In the genomic region with DNA sequence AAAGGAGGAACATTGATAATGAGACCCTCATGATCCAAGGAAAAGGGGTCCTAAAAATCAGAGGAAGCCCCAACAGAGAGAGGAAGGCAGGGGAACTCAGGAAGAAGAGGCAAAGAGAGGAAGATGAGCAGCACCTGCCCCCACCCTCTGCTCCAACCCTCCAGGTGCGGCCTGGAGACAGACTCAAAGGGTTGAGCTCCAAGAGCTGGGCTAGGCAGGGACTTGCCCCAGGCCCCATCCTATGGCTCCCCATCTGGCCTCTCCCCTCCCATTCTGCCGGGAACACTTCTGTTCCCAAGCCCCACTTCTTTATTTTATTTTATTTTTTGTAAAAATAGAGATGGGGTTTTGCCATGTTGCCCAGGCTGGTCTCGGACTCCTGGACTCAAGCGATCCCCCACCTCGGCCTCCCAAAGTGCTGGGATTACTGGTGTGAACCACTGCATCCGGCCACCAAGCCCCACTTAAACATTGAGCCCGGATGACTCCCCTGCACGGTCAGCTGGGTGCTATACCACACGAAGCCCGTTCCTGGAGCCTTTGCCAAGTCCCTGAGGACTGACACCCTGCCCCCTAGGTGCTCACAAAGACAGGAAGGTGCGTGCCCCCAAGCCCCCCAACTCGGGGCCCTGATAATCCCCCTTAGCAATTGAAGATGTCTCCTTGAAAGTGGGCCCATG, we compare ENCODE assay signal across 25 cellular contexts. TPM values are rescaled to one million over a fixed set of nuclear protein-coding genes. Genes with fewer than 3 reads are reported as not detected.
DNase-seq lines count a peak whose midpoint lies in the region; ATAC-seq, FAIRE-seq and TF ChIP-seq lines count a peak whose summit lies in the region.
"Had no signal": no experiment of that assay in that cellular context is flagged by ENCODE, and none has a peak within 500 bp of the region (broad histone marks: within the 10 kb centered on the region; RNA-seq: fewer than 3 reads in every experiment).

No MANE protein-coding gene starts in this region.

- H3K9me3 Mint-ChIP-seq in activated CD8-positive, alpha-beta memory T cell treated with anti-CD3 and anti-CD28 coated beads, Interleukin-2, amount 10 ng/mL, durations not matched to agents 7 days and 5 days (ENCODE audit: low read depth), result no peaks in the 10 kb centered on the region
- H3K9me3 Mint-ChIP-seq in dendritic cell treated with granulocyte-macrophage colony-stimulating factor and Interleukin-4, amounts not matched to agents 40 ng/mL and 50 ng/mL, for 4 days, result no peaks in the 10 kb centered on the region

- no peak for FAIRE-seq in urothelium cell line (lab: Jason Lieb, UNC)

- CTCF ChIA-PET in activated CD8-positive, alpha-beta memory T cell treated with anti-CD3 and anti-CD28 coated beads, Interleukin-2, amount 10 ng/mL, durations not matched to agents 7 days and 5 days (lab: Charles Lee), result interaction anchor here (1.3 kb wide), 1 partner anchor 23 kb away, joined by 3 read pairs; no protein-coding TSS in a partner anchor

- no peak overlapping the region for H3K4me3 ChIP-seq in sigmoid colon
- H3K4me3 ChIP-seq: HAP-1, MG63, Peyer's patch, SJCRH30, uterus had no signal

- peaks cover 0 to 10% (median 0%) of the 10 kb centered on the region in 4 donors for H3K4me1 ChIP-seq in sigmoid colon
- H3K4me1 ChIP-seq: HAP-1, SJCRH30, uterus had no signal

- H3K4me3 Mint-ChIP-seq in activated CD8-positive, alpha-beta memory T cell treated with anti-CD3 and anti-CD28 coated beads, Interleukin-2, amount 10 ng/mL, durations not matched to agents 7 days and 5 days, result no peak overlapping the region
- H3K4me3 Mint-ChIP-seq in dendritic cell treated with granulocyte-macrophage colony-stimulating factor and Interleukin-4, amounts not matched to agents 40 ng/mL and 50 ng/mL, for 4 days, result no peak overlapping the region

- TF ChIP-seq CTCF in sigmoid colon (IDR thresholded peaks at IDR 0.05), result no peak

- H3K9me3 ChIP-seq in sigmoid colon, result no peaks in the 10 kb centered on the region
- H3K9me3 ChIP-seq: HAP-1, MG63, Peyer's patch, SJCRH30, uterus had no signal

- intact Hi-C loops in dendritic cell treated with granulocyte-macrophage colony-stimulating factor and Interleukin-4, amounts not matched to agents 40 ng/mL and 50 ng/mL, for 4 days (cut with micrococcal nuclease), result no loop called here
- intact Hi-C loops in sigmoid colon (cut with DNase I), result no loop called here

- DNase-seq in activated effector memory CD4-positive, alpha-beta T cell treated with anti-CD3 and anti-CD28 coated beads, Interleukin-2, amount 50 U/mL, for 16 hours, result peak; percentile 55
- DNase-seq in activated effector memory CD4-positive, alpha-beta T cell treated with Interleukin-2 at 50 U/mL for 16 hours, result no peak
- peak; percentile 37 for DNase-seq in activated CD8-positive, alpha-beta memory T cell treated with anti-CD3 and anti-CD28 coated beads, Interleukin-2, amount 10 ng/mL, durations not matched to agents 7 days and 5 days
- DNase-seq in sigmoid colon (peak; percentile 61), urothelium cell line (ENCODE audit: low spot score) (no peak)
- DNase-seq: activated CD4-positive, alpha-beta T cell treated with anti-CD3 and anti-CD28 coated beads for 4 hours; amniotic stem cell; dermis blood vessel endothelial cell; MG63; NCI-H524 treated with DMSO at 0.1 percent for 48 hours; occipital lobe; retina; SJCRH30; T-helper 1 cell; uterus had no signal

- 91 to 94% methylated on average over 12 of the region's 12 CpGs for WGBS in sigmoid colon, 2 donors

- ATAC-seq in activated CD8-positive, alpha-beta memory T cell treated with anti-CD3 and anti-CD28 coated beads, Interleukin-2, amount 10 ng/mL, durations not matched to agents 7 days and 5 days, result no peak
- no peak for ATAC-seq in GM21515 (IDR thresholded peaks at IDR 0.05; ENCODE audit: unreplicated experiment)
- ATAC-seq in HG03097 (IDR thresholded peaks at IDR 0.05; ENCODE audit: low FRiP score, unreplicated experiment), result no peak

- H3K36me3 ChIP-seq in sigmoid colon, result no peaks in the 10 kb centered on the region
- H3K36me3 ChIP-seq: HAP-1, MG63, Peyer's patch, SJCRH30, uterus had no signal

- no peak overlapping the region for H3K27ac Mint-ChIP-seq in activated CD8-positive, alpha-beta memory T cell treated with anti-CD3 and anti-CD28 coated beads, Interleukin-2, amount 10 ng/mL, durations not matched to agents 7 days and 5 days
- peak overlapping the region; percentile 66 for H3K27ac Mint-ChIP-seq in dendritic cell treated with granulocyte-macrophage colony-stimulating factor and Interleukin-4, amounts not matched to agents 40 ng/mL and 50 ng/mL, for 4 days

- peaks cover 11% of the 10 kb centered on the region for H3K27me3 Mint-ChIP-seq in activated CD8-positive, alpha-beta memory T cell treated with anti-CD3 and anti-CD28 coated beads, Interleukin-2, amount 10 ng/mL, durations not matched to agents 7 days and 5 days
- H3K27me3 Mint-ChIP-seq in dendritic cell treated with granulocyte-macrophage colony-stimulating factor and Interleukin-4, amounts not matched to agents 40 ng/mL and 50 ng/mL, for 4 days, result peaks cover 7% of the 10 kb centered on the region

- no peaks in the 10 kb centered on the region for H3K27me3 ChIP-seq in sigmoid colon
- H3K27me3 ChIP-seq: MG63, Peyer's patch, uterus had no signal

- no peak for TF ChIP-seq POLR2A in sigmoid colon (IDR thresholded peaks at IDR 0.05)

- no peak for TF ChIP-seq EP300 in sigmoid colon (IDR thresholded peaks at IDR 0.05)

- no peak overlapping the region for H3K27ac ChIP-seq in sigmoid colon
- H3K27ac ChIP-seq: C4-2B, Peyer's patch, SJCRH30, uterus had no signal

- H3K4me1 Mint-ChIP-seq in activated CD8-positive, alpha-beta memory T cell treated with anti-CD3 and anti-CD28 coated beads, Interleukin-2, amount 10 ng/mL, durations not matched to agents 7 days and 5 days, result peaks cover 49% of the 10 kb centered on the region
- H3K4me1 Mint-ChIP-seq in dendritic cell treated with granulocyte-macrophage colony-stimulating factor and Interleukin-4, amounts not matched to agents 40 ng/mL and 50 ng/mL, for 4 days (ENCODE audit: low read depth), result peaks cover 55% of the 10 kb centered on the region

- H3K36me3 Mint-ChIP-seq in activated CD8-positive, alpha-beta memory T cell treated with anti-CD3 and anti-CD28 coated beads, Interleukin-2, amount 10 ng/mL, durations not matched to agents 7 days and 5 days, result peaks cover under 1% of the 10 kb centered on the region
- no peaks in the 10 kb centered on the region for H3K36me3 Mint-ChIP-seq in dendritic cell treated with granulocyte-macrophage colony-stimulating factor and Interleukin-4, amounts not matched to agents 40 ng/mL and 50 ng/mL, for 4 days (ENCODE audit: low read depth)

RNA-seq across cellular contexts. Expression of gene GPR55, which starts 3.8 kb away (rescaled TPM):
- total RNA-seq in activated CD8-positive, alpha-beta memory T cell treated with anti-CD3 and anti-CD28 coated beads, Interleukin-2, amount 10 ng/mL, durations not matched to agents 7 days and 5 days, result 10 to 100 TPM; 42.1 to 58.8 TPM
- total RNA-seq in sigmoid colon, result not detected
- 1 to 10 TPM in 1 of 3 donors, under 1 TPM in 1, not detected in 1; 0.23 to 1.4 TPM for polyA plus RNA-seq in sigmoid colon
- total RNA-seq: bronchial epithelial cell, dermis blood vessel endothelial cell, kidney epithelial cell, lung microvascular endothelial cell, occipital lobe, uterus had no signal
- polyA plus RNA-seq: AG04450 had no signal

Comparison
In these comparisons a context has a peak if more than half of its experiments do, and no peak if none do; other contexts are left out.
1. DNase-seq: peak in activated effector memory CD4-positive, alpha-beta T cell treated with anti-CD3 and anti-CD28 coated beads, Interleukin-2, amount 50 U/mL, for 16 hours (single experiment), activated CD8-positive, alpha-beta memory T cell treated with anti-CD3 and anti-CD28 coated beads, Interleukin-2, amount 10 ng/mL, durations not matched to agents 7 days and 5 days (single experiment) and sigmoid colon (single experiment); none in activated effector memory CD4-positive, alpha-beta T cell treated with Interleukin-2 at 50 U/mL for 16 hours (single experiment) and urothelium cell line (single experiment).
2. RNA of gene GPR55, which starts 3.8 kb away (total RNA-seq): 42.1 to 58.8 TPM in activated CD8-positive, alpha-beta memory T cell treated with anti-CD3 and anti-CD28 coated beads, Interleukin-2, amount 10 ng/mL, durations not matched to agents 7 days and 5 days; not detected in sigmoid colon; every median in the first group is over 10 times any median in the second.